ENCODE assay signal across 8 cellular contexts in the genomic region with DNA sequence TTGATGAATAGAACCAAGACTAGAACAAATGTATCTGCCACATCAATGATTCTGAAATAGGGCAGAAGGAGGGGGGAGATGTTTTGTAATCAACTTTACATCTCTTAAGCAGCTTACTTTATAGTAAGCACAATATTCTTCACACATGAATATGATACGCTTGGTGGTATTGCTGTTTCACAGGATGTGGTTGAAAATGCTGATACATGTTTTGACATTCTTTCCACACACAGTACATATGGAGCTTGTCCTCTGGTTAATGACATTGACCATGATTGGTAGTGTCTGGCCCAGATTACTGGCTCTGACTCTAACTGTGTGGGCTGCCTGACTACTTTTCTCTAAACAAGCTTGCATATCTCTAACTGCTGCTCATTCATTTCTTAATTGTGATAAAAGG.
DNase-seq lines count a peak whose midpoint lies in the region; ATAC-seq, FAIRE-seq and TF ChIP-seq lines count a peak whose summit lies in the region.

No MANE protein-coding gene starts in this region.

- H3K27ac ChIP-seq in AG04450 (ENCODE audit: low read depth, low read length): peak overlapping the region; percentile 73

- no peak overlapping the region for H3K4me3 ChIP-seq in AG04450 (ENCODE audit: low read depth, low read length)

- peak; percentile 81 for DNase-seq in AG04450 (ENCODE audit: low read depth, low spot score)
- DNase-seq in omental fat pad (ENCODE audit: low spot score): no peak
- DNase-seq in SKM-1 (lab: John Stamatoyannopoulos, UW; ENCODE audit: unreplicated experiment): no peak
- no peak for DNase-seq in GM12892 (ENCODE audit: insufficient read length)
- no peak for DNase-seq in HPDE6-E6E7 (ENCODE audit: extremely low spot score)

- no peak for TF ChIP-seq CTCF in AG04450 (IDR thresholded peaks at IDR 0.05; ENCODE audit: low read depth, low read length)
- TF ChIP-seq CTCF in brain (conservative IDR thresholded peaks at IDR 0.05): no peak
- TF ChIP-seq CTCF in omental fat pad (IDR thresholded peaks at IDR 0.05): no peak

- no peaks in the 10 kb centered on the region for H3K27me3 Mint-ChIP-seq in brain

- peak overlapping the region in 4 of 5 experiments; percentile 3 to 50 (median 30) for H3K4me3 Mint-ChIP-seq in brain

- no peaks in the 10 kb centered on the region for H3K27me3 ChIP-seq in AG04450 (ENCODE audit: control insufficient read depth, insufficient read depth, low read length)

- no peak for TF ChIP-seq POLR2A in GM12892 (IDR thresholded peaks at IDR 0.05; ENCODE audit: low read depth, low read length)

- ATAC-seq in GM19043 (IDR thresholded peaks at IDR 0.05; ENCODE audit: low read depth, unreplicated experiment): peak; percentile 89
- ATAC-seq in HG03460 (IDR thresholded peaks at IDR 0.05; ENCODE audit: unreplicated experiment): peak; percentile 73
- peak; percentile 29 for ATAC-seq in omental fat pad (ENCODE audit: low FRiP score)

- POLR2A ChIA-PET in AG04450 (lab: Yijun Ruan, JAX): interaction anchor here (2.1 kb wide), 1 partner anchor 18 kb away, joined by 5 read pairs; no protein-coding TSS in a partner anchor

- no peak for FAIRE-seq in GM12892 (lab: Jason Lieb, UNC)

- H3K36me3 Mint-ChIP-seq in brain: peaks cover 14% of the 10 kb centered on the region

- no peaks in the 10 kb centered on the region for H3K9me3 Mint-ChIP-seq in brain

- H3K27ac Mint-ChIP-seq in brain: peak overlapping the region in 3 of 5 experiments; percentile 9 to 84 (median 78)

- CTCF ChIA-PET in AG04450 (lab: Charles Lee): interaction anchor here (1.1 kb wide), 1 partner anchor 308 kb away, joined by 3 read pairs; no protein-coding TSS in a partner anchor

- H3K4me1 Mint-ChIP-seq in brain: peaks cover 35% of the 10 kb centered on the region

- H3K9me3 ChIP-seq in AG04450 (ENCODE audit: control insufficient read depth, insufficient read depth, low read length): no peaks in the 10 kb centered on the region

Comparison
In these comparisons a context has a peak if more than half of its experiments do, and no peak if none do; other contexts are left out.
1. ATAC-seq: peak in every context shown above with its lines; median percentile 89 in GM19043; 73 in HG03460; 29 in omental fat pad.